ENCODE assay signal across 23 cellular contexts in the genomic region with DNA sequence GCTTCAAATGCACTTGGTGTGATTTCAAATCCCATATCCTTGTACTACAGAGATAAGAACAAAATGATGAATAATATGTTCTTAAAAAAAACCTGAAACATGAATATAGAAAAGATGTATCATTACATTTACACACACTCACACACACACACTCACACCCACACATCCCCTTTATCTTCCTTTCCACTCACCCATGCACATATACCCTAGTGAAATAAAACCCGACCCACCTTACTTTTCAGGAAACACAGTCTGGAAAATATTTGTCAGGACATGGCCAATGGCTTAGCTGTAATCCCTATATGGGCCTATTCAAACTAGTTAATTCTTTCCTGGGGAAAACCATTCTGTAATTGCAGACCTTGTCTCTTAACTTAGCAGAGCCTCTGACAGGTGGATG.
DNase-seq lines count a peak whose midpoint lies in the region; ATAC-seq and FAIRE-seq lines count a peak whose summit lies in the region.
"Had no signal": no experiment of that assay in that cellular context is flagged by ENCODE, and none has a peak within 500 bp of the region (broad histone marks: within the 10 kb centered on the region; RNA-seq: fewer than 3 reads in every experiment).

No MANE protein-coding gene starts in this region.

- no peaks in the 10 kb centered on the region for H3K36me3 ChIP-seq in small intestine (ENCODE audit: control insufficient read depth in 2 of 2, insufficient read depth in 2 of 2, low read length in 2 of 2)
- H3K36me3 ChIP-seq: BLaER1 had no signal

- H3K4me3 Mint-ChIP-seq in activated T-helper 17 cell treated with anti-CD3 and anti-CD28 coated beads, Interleukin-2, amount 50 U/mL, for 72 hours, result no peak overlapping the region
- no peak overlapping the region for H3K4me3 Mint-ChIP-seq in T-helper 17 cell
- H3K4me3 Mint-ChIP-seq: CD4-positive, alpha-beta memory T cell had no signal

- no peak overlapping the region for H3K4me3 ChIP-seq in small intestine (ENCODE audit: low read depth in 1 of 2, low read length in 2 of 2)
- H3K4me3 ChIP-seq: BLaER1, GM12878, GM23248 had no signal

- ATAC-seq in activated T-helper 17 cell treated with anti-CD3 and anti-CD28 coated beads, Interleukin-2, amount 50 U/mL, for 72 hours (replicated peaks), result no peak
- ATAC-seq in T-helper 17 cell, result no peak
- no peak for ATAC-seq in GM21390 (IDR thresholded peaks at IDR 0.05; ENCODE audit: unreplicated experiment)
- ATAC-seq: GM12878 had no signal

- peaks cover 5 to 7% of the 10 kb centered on the region in 2 donors for H3K4me1 ChIP-seq in small intestine (ENCODE audit: control insufficient read depth in 2 of 2, insufficient read depth in 1 of 2, low read depth in 1 of 2, low read length in 1 of 2)
- H3K4me1 ChIP-seq: BLaER1 had no signal

- H3K27ac ChIP-seq in small intestine (ENCODE audit: low read depth in 1 of 2, low read length in 1 of 2), result peak overlapping the region; percentile 27 to 51
- H3K27ac ChIP-seq: BLaER1, GM23248, HL-60 had no signal

- H3K4me1 Mint-ChIP-seq in activated T-helper 17 cell treated with anti-CD3 and anti-CD28 coated beads, Interleukin-2, amount 50 U/mL, for 72 hours, result peaks cover 26% of the 10 kb centered on the region
- H3K4me1 Mint-ChIP-seq in T-helper 17 cell, result peaks cover 22% of the 10 kb centered on the region

- H3K9me3 ChIP-seq in small intestine (ENCODE audit: control insufficient read depth, low read depth), result no peaks in the 10 kb centered on the region
- no peaks in the 10 kb centered on the region for H3K9me3 ChIP-seq in T-helper 17 cell (ENCODE audit: control insufficient read depth, low read length, poor library complexity, severe bottlenecking)
- H3K9me3 ChIP-seq: BLaER1 had no signal

- H3K27me3 ChIP-seq in small intestine (ENCODE audit: control insufficient read depth in 2 of 2, insufficient read depth in 2 of 2, low read length in 2 of 2), result no peaks in the 10 kb centered on the region
- H3K27me3 ChIP-seq: BLaER1 had no signal

- H3K27me3 Mint-ChIP-seq in activated T-helper 17 cell treated with anti-CD3 and anti-CD28 coated beads, Interleukin-2, amount 50 U/mL, for 72 hours, result no peaks in the 10 kb centered on the region
- H3K27me3 Mint-ChIP-seq in T-helper 17 cell, result peaks cover 18% of the 10 kb centered on the region
- H3K27me3 Mint-ChIP-seq: CD4-positive, alpha-beta memory T cell had no signal

- H3K27ac Mint-ChIP-seq in activated T-helper 17 cell treated with anti-CD3 and anti-CD28 coated beads, Interleukin-2, amount 50 U/mL, for 72 hours, result peak overlapping the region; percentile 17
- no peak overlapping the region for H3K27ac Mint-ChIP-seq in T-helper 17 cell
- H3K27ac Mint-ChIP-seq: CD4-positive, alpha-beta memory T cell had no signal

- no peaks in the 10 kb centered on the region for H3K36me3 Mint-ChIP-seq in activated T-helper 17 cell treated with anti-CD3 and anti-CD28 coated beads, Interleukin-2, amount 50 U/mL, for 72 hours (ENCODE audit: low read depth)
- no peaks in the 10 kb centered on the region for H3K36me3 Mint-ChIP-seq in T-helper 17 cell (ENCODE audit: low read depth)
- H3K36me3 Mint-ChIP-seq: CD4-positive, alpha-beta memory T cell had no signal

- WGBS in small intestine, 3 donors, result 19 to 49% (median 48%) methylated on average over 1 of the region's 1 CpG

- H3K9me3 Mint-ChIP-seq in activated T-helper 17 cell treated with anti-CD3 and anti-CD28 coated beads, Interleukin-2, amount 50 U/mL, for 72 hours, result no peaks in the 10 kb centered on the region
- H3K9me3 Mint-ChIP-seq: CD4-positive, alpha-beta memory T cell had no signal

- no peak for FAIRE-seq in small intestine (lab: Jason Lieb, UNC)
- FAIRE-seq: GM12878 had no signal

- DNase-seq in activated T-cell treated with anti-CD3 and anti-CD28 coated beads for 4 hours, result peak; percentile 11
- DNase-seq in activated T-cell treated with anti-CD3 and anti-CD28 coated beads, Interleukin-2, amount 50 U/mL, for 48 hours, result no peak
- DNase-seq in stimulated activated CD4-positive, alpha-beta T cell treated with anti-CD3 and anti-CD28 coated beads, Interleukin-2, amount 100 ng/mL, for 4 hours (ENCODE audit: low read depth), result peak; percentile 17
- no peak for DNase-seq in stimulated activated CD4-positive, alpha-beta T cell treated with anti-CD3 and anti-CD28 coated beads, Interleukin-1b, Interleukin-23, amount 100 ng/mL, for 48 hours
- DNase-seq in small intestine, result no peak
- DNase-seq in T-helper 17 cell, result no peak
- DNase-seq: Calu3; CD4-positive, alpha-beta memory T cell; GM23248; HCEC 1CT; IMR-90; NCI-H1417 treated with DMSO at 0.1 percent for 48 hours; NCI-H187 treated with DMSO at 0.1 percent for 48 hours; NCI-H226; NCI-H524; NCI-H82; OCI-M1; RPMI8226 had no signal

Comparison
In these comparisons a context has a peak if more than half of its experiments do, and no peak if none do; other contexts are left out.
1. DNase-seq: peak in activated T-cell treated with anti-CD3 and anti-CD28 coated beads for 4 hours (single experiment) and stimulated activated CD4-positive, alpha-beta T cell treated with anti-CD3 and anti-CD28 coated beads, Interleukin-2, amount 100 ng/mL, for 4 hours (single experiment); none in activated T-cell treated with anti-CD3 and anti-CD28 coated beads, Interleukin-2, amount 50 U/mL, for 48 hours (0 of 2), stimulated activated CD4-positive, alpha-beta T cell treated with anti-CD3 and anti-CD28 coated beads, Interleukin-1b, Interleukin-23, amount 100 ng/mL, for 48 hours (single experiment), small intestine (single experiment) and T-helper 17 cell (0 of 3).